ENCODE assay signal across 11 cellular contexts in genomic region chr7:36116347-36117200, GRCh38. TPM values are rescaled to one million over a fixed set of nuclear protein-coding genes. Genes with fewer than 3 reads are reported as not detected.
DNase-seq lines count a peak whose midpoint lies in the region; ATAC-seq and TF ChIP-seq lines count a peak whose summit lies in the region.
"Had no signal": no experiment of that assay in that cellular context is flagged by ENCODE, and none has a peak within 500 bp of the region (broad histone marks: within the 10 kb centered on the region; RNA-seq: fewer than 3 reads in every experiment).

No MANE protein-coding gene starts in this region.

- intact Hi-C loops in heart left ventricle (cut with DNase I): loop anchor here in 2 of 10 donors (5.0 kb wide), 2 partner anchors 69 to 124 kb away; no protein-coding TSS in a partner anchor
- intact Hi-C loops in Right ventricle myocardium superior (cut with DNase I): no loop called here
- intact Hi-C loops in activated CD4-positive, alpha-beta memory T cell treated with anti-CD3 and anti-CD28 coated beads for 36 hours (cut with micrococcal nuclease): loop anchor here (5.0 kb wide), 1 partner anchor 486 kb away; no protein-coding TSS in a partner anchor
- intact Hi-C loops in uterus (cut with DNase I; ENCODE audit: low total_unique reads): no loop called here
- intact Hi-C loops in activated CD8-positive, alpha-beta T cell treated with anti-CD3 and anti-CD28 coated beads for 36 hours (cut with micrococcal nuclease): loop anchor here (10.0 kb wide), 1 partner anchor 168 kb away; no protein-coding TSS in a partner anchor

- H3K9me3 ChIP-seq in heart left ventricle (no peaks in the 10 kb centered on the region), uterus (no peaks in the 10 kb centered on the region)
- H3K9me3 ChIP-seq: HAP-1 had no signal

- H3K4me3 Mint-ChIP-seq in activated CD4-positive, alpha-beta memory T cell treated with anti-CD3 and anti-CD28 coated beads for 36 hours: no peak overlapping the region
- H3K4me3 Mint-ChIP-seq in activated CD8-positive, alpha-beta T cell treated with anti-CD3 and anti-CD28 coated beads for 36 hours: no peak overlapping the region
- H3K4me3 Mint-ChIP-seq: B cell had no signal

- TF ChIP-seq POLR2A in heart left ventricle (IDR thresholded peaks at IDR 0.05): no peak
- no peak for TF ChIP-seq POLR2A in uterus (IDR thresholded peaks at IDR 0.05)

- DNase-seq in heart left ventricle: no peak
- DNase-seq in Right ventricle myocardium superior: no peak
- no peak for DNase-seq in activated CD4-positive, alpha-beta memory T cell treated with anti-CD3 and anti-CD28 coated beads for 36 hours
- peak; percentile 66 for DNase-seq in islet precursor cell
- DNase-seq in uterus: no peak
- no peak for DNase-seq in activated CD8-positive, alpha-beta T cell treated with anti-CD3 and anti-CD28 coated beads for 36 hours
- no peak for DNase-seq in nucleus accumbens (lab: John Stamatoyannopoulos, UW)
- DNase-seq in NCI-H2171 (lab: John Stamatoyannopoulos, UW): no peak

- H3K4me1 ChIP-seq in heart left ventricle (peaks cover 0 to 55% (median 28%) of the 10 kb centered on the region in 12 donors), uterus (peaks cover 0 to 10% of the 10 kb centered on the region in 2 donors)

- H3K27me3 Mint-ChIP-seq in activated CD4-positive, alpha-beta memory T cell treated with anti-CD3 and anti-CD28 coated beads for 36 hours: peaks cover 23% of the 10 kb centered on the region
- peaks cover 21% of the 10 kb centered on the region for H3K27me3 Mint-ChIP-seq in activated CD8-positive, alpha-beta T cell treated with anti-CD3 and anti-CD28 coated beads for 36 hours

- TF ChIP-seq CTCF in heart left ventricle (IDR thresholded peaks at IDR 0.05) (no peak), uterus (IDR thresholded peaks at IDR 0.05) (no peak)
- TF ChIP-seq CTCF in activated CD8-positive, alpha-beta T cell treated with anti-CD3 and anti-CD28 coated beads for 36 hours (IDR thresholded peaks at IDR 0.05): no peak

- ATAC-seq in heart left ventricle (no peak), Right ventricle myocardium superior (ENCODE audit: poor library complexity) (no peak)
- no peak for ATAC-seq in activated CD8-positive, alpha-beta T cell treated with anti-CD3 and anti-CD28 coated beads for 36 hours

- H3K36me3 ChIP-seq in heart left ventricle (no peaks in the 10 kb centered on the region), uterus (no peaks in the 10 kb centered on the region)
- H3K36me3 ChIP-seq: cardiac muscle cell, HAP-1 had no signal

- H3K27me3 ChIP-seq in heart left ventricle: no peaks in the 10 kb centered on the region
- no peaks in the 10 kb centered on the region for H3K27me3 ChIP-seq in uterus
- H3K27me3 ChIP-seq: cardiac muscle cell had no signal

- peaks cover 36% of the 10 kb centered on the region for H3K4me1 Mint-ChIP-seq in activated CD4-positive, alpha-beta memory T cell treated with anti-CD3 and anti-CD28 coated beads for 36 hours (ENCODE audit: low read depth)
- peaks cover 26% of the 10 kb centered on the region for H3K4me1 Mint-ChIP-seq in activated CD8-positive, alpha-beta T cell treated with anti-CD3 and anti-CD28 coated beads for 36 hours (ENCODE audit: low read depth)
- H3K4me1 Mint-ChIP-seq: B cell had no signal

- H3K36me3 Mint-ChIP-seq in activated CD4-positive, alpha-beta memory T cell treated with anti-CD3 and anti-CD28 coated beads for 36 hours: peaks cover 4% of the 10 kb centered on the region
- no peaks in the 10 kb centered on the region for H3K36me3 Mint-ChIP-seq in activated CD8-positive, alpha-beta T cell treated with anti-CD3 and anti-CD28 coated beads for 36 hours (ENCODE audit: low read depth)

- peaks cover 10% of the 10 kb centered on the region for H3K9me3 Mint-ChIP-seq in activated CD4-positive, alpha-beta memory T cell treated with anti-CD3 and anti-CD28 coated beads for 36 hours
- H3K9me3 Mint-ChIP-seq in activated CD8-positive, alpha-beta T cell treated with anti-CD3 and anti-CD28 coated beads for 36 hours: peaks cover 1% of the 10 kb centered on the region

- peak overlapping the region in 8 of 12 donors; percentile 3 to 60 (median 20) for H3K27ac ChIP-seq in heart left ventricle
- H3K27ac ChIP-seq in uterus: peak overlapping the region; percentile 57 to 65
- H3K27ac ChIP-seq: cardiac muscle cell had no signal

- H3K27ac Mint-ChIP-seq in activated CD4-positive, alpha-beta memory T cell treated with anti-CD3 and anti-CD28 coated beads for 36 hours: peak overlapping the region; percentile 1
- no peak overlapping the region for H3K27ac Mint-ChIP-seq in activated CD8-positive, alpha-beta T cell treated with anti-CD3 and anti-CD28 coated beads for 36 hours
- H3K27ac Mint-ChIP-seq: B cell had no signal

- WGBS in heart left ventricle, 4 donors: 54 to 62% (median 59%) methylated on average over 5 of the region's 5 CpGs

- no peak overlapping the region for H3K4me3 ChIP-seq in heart left ventricle
- no peak overlapping the region for H3K4me3 ChIP-seq in uterus
- H3K4me3 ChIP-seq: cardiac muscle cell, HAP-1 had no signal

- CTCF ChIA-PET in activated CD4-positive, alpha-beta memory T cell treated with anti-CD3 and anti-CD28 coated beads for 36 hours (lab: Charles Lee): interaction anchor here (1.5 to 1.7 kb wide), 2 partner anchors 173 to 175 kb away, joined by 4 to 5 read pairs; no protein-coding TSS in a partner anchor
- CTCF ChIA-PET in activated CD8-positive, alpha-beta T cell treated with anti-CD3 and anti-CD28 coated beads for 36 hours (lab: Charles Lee): interaction anchor here (1.0 to 2.1 kb wide), 4 partner anchors 12 to 173 kb away, joined by 3 to 6 read pairs (median 4); no protein-coding TSS in a partner anchor

- POLR2A ChIA-PET in activated CD4-positive, alpha-beta memory T cell treated with anti-CD3 and anti-CD28 coated beads for 36 hours (lab: Charles Lee): interaction anchor here (1.3 to 1.5 kb wide), 2 partner anchors 86 to 170 kb away, joined by 3 read pairs; no protein-coding TSS in a partner anchor
- POLR2A ChIA-PET in activated CD8-positive, alpha-beta T cell treated with anti-CD3 and anti-CD28 coated beads for 36 hours (lab: Charles Lee): interaction anchor here (1.0 to 1.2 kb wide), 2 partner anchors 36 to 173 kb away, joined by 3 to 5 read pairs; no protein-coding TSS in a partner anchor

RNA-seq across cellular contexts. Expression of gene EEPD1, which starts 36.5 kb away (rescaled TPM):
- total RNA-seq in heart left ventricle (10 to 100 TPM in 3 of 9 donors, 1 to 10 TPM in 6; 3.7 to 12.2 (median 7.7) TPM), Right ventricle myocardium superior (10.0 TPM), uterus (10 to 100 TPM in 3 of 4 donors, 1 to 10 TPM in 1; 1.8 to 18.4 (median 11.2) TPM)
- polyA plus RNA-seq in heart left ventricle: 1 to 10 TPM; 5.5 to 8.2 TPM
- total RNA-seq in activated CD4-positive, alpha-beta memory T cell treated with anti-CD3 and anti-CD28 coated beads for 36 hours: 1 to 10 TPM; 1.2 to 1.3 TPM
- total RNA-seq in activated CD8-positive, alpha-beta T cell treated with anti-CD3 and anti-CD28 coated beads for 36 hours: under 1 TPM; 0.76 to 0.90 TPM

Comparison
In these comparisons a context has a peak if more than half of its experiments do, and no peak if none do; other contexts are left out.
1. intact Hi-C loops: an anchor here in activated CD4-positive, alpha-beta memory T cell treated with anti-CD3 and anti-CD28 coated beads for 36 hours (5.0 kb wide) and activated CD8-positive, alpha-beta T cell treated with anti-CD3 and anti-CD28 coated beads for 36 hours (10.0 kb wide); none called in Right ventricle myocardium superior and uterus.